Comparison of ENCODE assay signal across 21 cellular contexts in genomic region chr3:175325440-175325839, GRCh38.
"Had no signal": no experiment of that assay in that cellular context is flagged by ENCODE, and none has a peak within 500 bp of the region (broad histone marks: within the 10 kb centered on the region; RNA-seq: fewer than 3 reads in every experiment).

No MANE protein-coding gene starts in this region.

- H3K4me1 Mint-ChIP-seq: natural killer cell; stimulated activated memory B cell treated with anti-CD40 and anti-IgM and Interleukin-4, amounts not matched to agents 10 μg/mL and 1 μg/mL and 100 μg/mL, for 72 hours had no signal

- H3K4me3 ChIP-seq: hepatocyte, left lung, lung, sigmoid colon, smooth muscle cell, stomach, suprapubic skin, transverse colon, uterus had no signal

- ATAC-seq: activated T-cell treated with anti-CD3 and anti-CD28 coated beads, Interleukin-2, amount 50 U/mL, for 72 hours; left lung; natural killer cell; stimulated activated memory B cell treated with anti-CD40 and anti-IgM and Interleukin-4, amounts not matched to agents 10 μg/mL and 1 μg/mL and 100 μg/mL, for 72 hours had no signal

- H3K4me2 ChIP-seq: hepatocyte, smooth muscle cell had no signal

- H3K4me1 ChIP-seq: left lung, sigmoid colon, stomach, suprapubic skin, transverse colon, uterus had no signal

- H3K36me3 Mint-ChIP-seq: natural killer cell; stimulated activated memory B cell treated with anti-CD40 and anti-IgM and Interleukin-4, amounts not matched to agents 10 μg/mL and 1 μg/mL and 100 μg/mL, for 72 hours had no signal

- DNase-seq: activated CD4-positive, alpha-beta T cell treated with anti-CD3 and anti-CD28 coated beads for 4 hours; activated CD4-positive, alpha-beta T cell treated with anti-CD3 and anti-CD28 coated beads, Interleukin-2, amount 50 U/mL, for 48 hours; activated CD4-positive, CD25-positive, alpha-beta regulatory T cell; activated effector memory CD4-positive, alpha-beta T cell treated with Interleukin-2 at 50 U/mL for 16 hours; activated naive CD4-positive, alpha-beta T cell treated with anti-CD3 and anti-CD28 coated beads for 36 hours; activated T-cell treated with anti-CD3 and anti-CD28 coated beads, Interleukin-2, amount 50 U/mL, for 72 hours; foreskin melanocyte; left lung; natural killer cell; retina; sigmoid colon; stimulated activated CD4-positive, alpha-beta T cell treated with anti-CD3 and anti-CD28 coated beads, Interleukin-15, amount 100 ng/mL, for 24 hours; stomach; transverse colon; uterus had no signal

- H3K27ac ChIP-seq: hepatocyte, left lung, sigmoid colon, stomach, suprapubic skin, transverse colon, uterus had no signal

- H3K9me3 ChIP-seq: sigmoid colon, stomach, suprapubic skin, transverse colon, uterus had no signal

- H2AFZ ChIP-seq: hepatocyte had no signal

- H3K4me3 Mint-ChIP-seq: activated naive CD4-positive, alpha-beta T cell treated with anti-CD3 and anti-CD28 coated beads for 36 hours; activated T-cell treated with anti-CD3 and anti-CD28 coated beads, Interleukin-2, amount 50 U/mL, for 72 hours; natural killer cell; stimulated activated memory B cell treated with anti-CD40 and anti-IgM and Interleukin-4, amounts not matched to agents 10 μg/mL and 1 μg/mL and 100 μg/mL, for 72 hours had no signal

- H3K27me3 Mint-ChIP-seq: progenitor cell of endocrine pancreas; stimulated activated memory B cell treated with anti-CD40 and anti-IgM and Interleukin-4, amounts not matched to agents 10 μg/mL and 1 μg/mL and 100 μg/mL, for 72 hours had no signal

- H3K27me3 ChIP-seq: hepatocyte, left lung, sigmoid colon, stomach, suprapubic skin, transverse colon, uterus had no signal

- H3K27ac Mint-ChIP-seq: activated naive CD4-positive, alpha-beta T cell treated with anti-CD3 and anti-CD28 coated beads for 36 hours; activated T-cell treated with anti-CD3 and anti-CD28 coated beads, Interleukin-2, amount 50 U/mL, for 72 hours; natural killer cell; progenitor cell of endocrine pancreas; stimulated activated memory B cell treated with anti-CD40 and anti-IgM and Interleukin-4, amounts not matched to agents 10 μg/mL and 1 μg/mL and 100 μg/mL, for 72 hours had no signal

- H3K36me3 ChIP-seq: left lung, sigmoid colon, stomach, suprapubic skin, transverse colon, uterus had no signal

- H3K79me2 ChIP-seq: hepatocyte had no signal
